In the genomic region with DNA sequence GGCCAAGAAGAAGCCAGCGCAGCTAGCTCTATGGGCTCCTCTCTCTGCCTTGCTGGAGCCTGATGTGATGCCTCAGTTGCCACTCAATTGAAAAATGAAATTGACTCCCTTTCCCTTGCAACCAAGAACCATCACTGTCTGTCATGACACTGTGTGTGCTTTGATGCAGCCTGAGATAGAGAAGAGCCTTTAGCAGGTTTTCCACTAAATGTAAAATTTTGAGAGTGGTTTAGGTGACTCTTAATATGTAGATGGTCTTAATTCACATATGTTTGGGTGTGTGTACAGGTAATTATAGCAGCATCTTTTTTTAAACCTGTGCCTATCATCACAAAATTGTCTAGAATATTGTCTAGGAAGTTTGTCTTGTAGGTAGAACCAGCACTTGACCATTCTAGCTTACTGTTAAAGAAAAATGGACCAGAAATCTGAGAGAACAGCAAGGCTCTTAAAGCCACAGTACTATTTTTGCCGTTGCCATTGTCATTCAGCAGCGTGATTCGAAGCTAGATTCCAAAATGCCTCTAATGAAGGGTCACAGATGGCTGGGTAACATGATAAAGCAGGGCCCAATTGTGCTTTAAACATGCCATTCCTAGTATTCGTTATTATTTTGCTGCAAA, we compare ENCODE assay signal across 11 cellular contexts. TPM values are rescaled to one million over a fixed set of nuclear protein-coding genes. Genes with fewer than 3 reads are reported as not detected.
DNase-seq lines count a peak whose midpoint lies in the region; ATAC-seq and TF ChIP-seq lines count a peak whose summit lies in the region.
"Had no signal": no experiment of that assay in that cellular context is flagged by ENCODE, and none has a peak within 500 bp of the region (broad histone marks: within the 10 kb centered on the region; RNA-seq: fewer than 3 reads in every experiment).

No MANE protein-coding gene starts in this region.

- TF ChIP-seq CTCF in endothelial cell (IDR thresholded peaks at IDR 0.05; ENCODE audit: unreplicated experiment) (no peak), psoas muscle (IDR thresholded peaks at IDR 0.05) (no peak)

- H3K27me3 Mint-ChIP-seq in endothelial cell (ENCODE audit: unreplicated experiment), result peaks cover 14% of the 10 kb centered on the region

- 74 to 81% (median 76%) methylated on average over 5 of the region's 5 CpGs for WGBS in psoas muscle, 3 donors
- 77% methylated on average over 5 of the region's 5 CpGs for WGBS in right cardiac atrium

- ATAC-seq in psoas muscle (no peak), right cardiac atrium (no peak), HG03378 (IDR thresholded peaks at IDR 0.05; ENCODE audit: unreplicated experiment) (no peak)

- H3K4me1 Mint-ChIP-seq in endothelial cell (ENCODE audit: unreplicated experiment), result peaks cover 23% of the 10 kb centered on the region

- H3K9me3 Mint-ChIP-seq in endothelial cell (ENCODE audit: unreplicated experiment), result no peaks in the 10 kb centered on the region

- intact Hi-C loops in psoas muscle (cut with DNase I) (no loop called here), right cardiac atrium (cut with DNase I) (no loop called here)

- peak; percentile 29 for DNase-seq in NCI-H748 (lab: John Stamatoyannopoulos, UW; ENCODE audit: unreplicated experiment)
- no peak for DNase-seq in NCI-H748 treated with DMSO at 0.1 percent for 48 hours (lab: John Stamatoyannopoulos, UW)
- DNase-seq in NCI-H69 (lab: John Stamatoyannopoulos, UW), result peak; percentile 55
- DNase-seq in endothelial cell (ENCODE audit: low spot score), result no peak
- DNase-seq in psoas muscle, result no peak
- DNase-seq in NCI-H2227 treated with DMSO at 0.1 percent for 48 hours (lab: John Stamatoyannopoulos, UW), result no peak
- DNase-seq in right cardiac atrium, result no peak
- DNase-seq: activated naive CD4-positive, alpha-beta T cell; stimulated activated naive CD4-positive, alpha-beta T cell had no signal

- H3K4me3 Mint-ChIP-seq in endothelial cell (ENCODE audit: unreplicated experiment), result peak overlapping the region; percentile 86

- no peak overlapping the region for H3K27ac ChIP-seq in psoas muscle
- no peak overlapping the region for H3K27ac ChIP-seq in right cardiac atrium (ENCODE audit: low read length)

- H3K27ac Mint-ChIP-seq in endothelial cell (ENCODE audit: unreplicated experiment), result no peak overlapping the region

- peaks cover 6 to 69% (median 9%) of the 10 kb centered on the region in 3 donors for H3K27me3 ChIP-seq in psoas muscle (ENCODE audit: insufficient read depth in 3 of 3, low read length in 2 of 3)
- no peaks in the 10 kb centered on the region for H3K27me3 ChIP-seq in right cardiac atrium (ENCODE audit: control insufficient read depth, insufficient read depth)

- H3K36me3 ChIP-seq in psoas muscle (ENCODE audit: insufficient read depth in 1 of 2, low read depth in 1 of 2), result no peaks in the 10 kb centered on the region

- no peaks in the 10 kb centered on the region for H3K36me3 Mint-ChIP-seq in endothelial cell (ENCODE audit: low read depth, unreplicated experiment)

- H3K9me3 ChIP-seq in psoas muscle (no peaks in the 10 kb centered on the region), right cardiac atrium (ENCODE audit: control insufficient read depth, low read length) (no peaks in the 10 kb centered on the region)

- no peaks in the 10 kb centered on the region for H3K4me1 ChIP-seq in psoas muscle
- H3K4me1 ChIP-seq in right cardiac atrium (ENCODE audit: control insufficient read depth, insufficient read depth, low read length), result no peaks in the 10 kb centered on the region

- H3K4me3 ChIP-seq in psoas muscle, result peak overlapping the region; percentile 63
- H3K4me3 ChIP-seq in right cardiac atrium (ENCODE audit: low read length), result no peak overlapping the region

RNA-seq across cellular contexts. Expression of a gene that starts 1.3 kb away (rescaled TPM):
- total RNA-seq in endothelial cell (ENCODE audit: unreplicated experiment) (6.4 TPM), psoas muscle (10 to 100 TPM in 2 of 4 donors, under 1 TPM in 2; 0.38 to 18.4 (median 7.6) TPM), right cardiac atrium (1 to 10 TPM; 1.1 to 2.0 (median 1.6) TPM)
- polyA plus RNA-seq in psoas muscle (under 1 TPM; 0.20 to 0.22 (median 0.21) TPM), right cardiac atrium (0.63 TPM)

RNA-seq across cellular contexts. Expression of a gene that starts 55.2 kb away (rescaled TPM):
- total RNA-seq in endothelial cell (ENCODE audit: unreplicated experiment) (not detected), psoas muscle (not detected), right cardiac atrium (not detected)
- polyA plus RNA-seq in psoas muscle (not detected), right cardiac atrium (not detected)
- total RNA-seq: fibroblast of villous mesenchyme had no signal

RNA-seq across cellular contexts. Expression of a gene that starts 55.8 kb away (rescaled TPM):
- total RNA-seq in endothelial cell (ENCODE audit: unreplicated experiment), result 11.4 TPM
- total RNA-seq in psoas muscle, result 10 to 100 TPM in 2 of 4 donors, 1 to 10 TPM in 1, under 1 TPM in 1; 0.95 to 12.3 (median 5.8) TPM
- polyA plus RNA-seq in psoas muscle, result 1 to 10 TPM in 1 of 3 donors, under 1 TPM in 2; 0.70 to 2.8 (median 1.00) TPM
- 10 to 100 TPM; 34.6 to 44.6 (median 38.7) TPM for total RNA-seq in right cardiac atrium
- 35.9 TPM for polyA plus RNA-seq in right cardiac atrium

Comparison
In these comparisons a context has a peak if more than half of its experiments do, and no peak if none do; other contexts are left out.
1. DNase-seq: peak in NCI-H748 (single experiment) and NCI-H69 (single experiment); none in NCI-H748 treated with DMSO at 0.1 percent for 48 hours (single experiment), endothelial cell (single experiment), psoas muscle (0 of 2), NCI-H2227 treated with DMSO at 0.1 percent for 48 hours (single experiment) and right cardiac atrium (0 of 3).